10 cellular contexts compared by ENCODE assay signal in genomic region chr15:65044218-65044617, GRCh38. TPM values are rescaled to one million over a fixed set of nuclear protein-coding genes. Genes with fewer than 3 reads are reported as not detected.
A peak's percentile ranks its signal among the peaks of the same experiment; 100 is the strongest.
DNase-seq lines count a peak whose midpoint lies in the region; ATAC-seq and TF ChIP-seq lines count a peak whose summit lies in the region.
"Not testable (repeated sequence)": the region's sequence is repeated elsewhere in the genome, so short reads cannot be mapped to it uniquely, and the experiment has no call there.
"Had no signal": no experiment of that assay in that cellular context is flagged by ENCODE, and none has a peak within 500 bp of the region (broad histone marks: within the 10 kb centered on the region; RNA-seq: fewer than 3 reads in every experiment).

No MANE protein-coding gene starts in this region.

- DNase-seq in HCEC 1CT (peak; percentile 87), amniotic epithelial cell (ENCODE audit: low read depth) (peak; percentile 76), foreskin keratinocyte (peak in 1 of 2 donors; percentile 63), non-pigmented ciliary epithelial cell (ENCODE audit: low read depth) (peak; percentile 24)

- H3K4me1 ChIP-seq in ACC112 (ENCODE audit: control insufficient read depth, insufficient read depth, low read length, unreplicated experiment): peaks cover 25% of the 10 kb centered on the region
- not testable (repeated sequence) for H3K4me1 ChIP-seq in OCI-LY3 (ENCODE audit: low read length); foreskin keratinocyte

- not testable (repeated sequence) for TF ChIP-seq CTCF in OCI-LY3 (IDR thresholded peaks at IDR 0.05; ENCODE audit: low read depth, low read length); foreskin keratinocyte (conservative IDR thresholded peaks at IDR 0.05)

- H3K36me3 ChIP-seq in ACC112 (ENCODE audit: insufficient read depth, low read length); OCI-LY3 (replicated peaks; ENCODE audit: low read depth, low read length): not testable (repeated sequence)

- not testable (repeated sequence) for H3K79me2 ChIP-seq in ACC112 (ENCODE audit: control insufficient read depth, insufficient read depth, low read length, unreplicated experiment); OCI-LY3 (ENCODE audit: low read length)

- peak overlapping the region; percentile 31; the same call in 1 of the 2 replicates for H3K27ac ChIP-seq in ACC112 (ENCODE audit: low read depth, low read length)
- H3K27ac ChIP-seq in OCI-LY3 (ENCODE audit: low read length); foreskin keratinocyte: not testable (repeated sequence)

- H3K27me3 ChIP-seq in ACC112 (ENCODE audit: insufficient read depth, low read length); OCI-LY3 (ENCODE audit: low read depth, low read length); foreskin keratinocyte: not testable (repeated sequence)

- H3K4me3 ChIP-seq in ACC112 (ENCODE audit: low read depth, low read length); OCI-LY3 (ENCODE audit: low read length): not testable (repeated sequence)

- not testable (repeated sequence) for H3K9ac ChIP-seq in OCI-LY3 (ENCODE audit: low read length)

- not testable (repeated sequence) for H2AFZ ChIP-seq in ACC112 (ENCODE audit: low read length, unreplicated experiment); OCI-LY3 (ENCODE audit: low read depth, low read length)

- not testable (repeated sequence) for H4K20me1 ChIP-seq in OCI-LY3 (ENCODE audit: insufficient read depth, low read length)

- H3K4me2 ChIP-seq in OCI-LY3 (ENCODE audit: low read length): peak overlapping the region; percentile 17; the same call in 1 of the 2 replicates

- not testable (repeated sequence) for H3K9me3 ChIP-seq in OCI-LY3 (ENCODE audit: insufficient read depth, low read length)

- peak; percentile 81 for ATAC-seq in foreskin keratinocyte

RNA-seq across cellular contexts. Expression of gene SLC51B, which starts 1.0 kb away (rescaled TPM):
- not detected in 2 replicates for total RNA-seq in foreskin keratinocyte
- not detected in 2 replicates for polyA plus RNA-seq in foreskin keratinocyte
- total RNA-seq: dermis blood vessel endothelial cell, left cardiac atrium, spleen had no signal

RNA-seq across cellular contexts. Expression of gene MTFMT, which starts 14.8 kb away (rescaled TPM):
- total RNA-seq in foreskin keratinocyte: 19.7 and 21.9 TPM in 2 replicates
- 13.3 and 17.5 TPM in 2 replicates for polyA plus RNA-seq in foreskin keratinocyte

RNA-seq across cellular contexts. Expression of gene RASL12, which starts 23.6 kb away (rescaled TPM):
- not detected in 2 replicates for total RNA-seq in foreskin keratinocyte
- polyA plus RNA-seq in foreskin keratinocyte: not detected in 2 replicates
- total RNA-seq: dermis blood vessel endothelial cell had no signal

RNA-seq across cellular contexts. Expression of gene KBTBD13, which starts 32.3 kb away (rescaled TPM):
- total RNA-seq in foreskin keratinocyte: not detected in 2 replicates
- not detected in 2 replicates for polyA plus RNA-seq in foreskin keratinocyte
- total RNA-seq: dermis blood vessel endothelial cell, spleen, tibial nerve had no signal
- polyA plus RNA-seq: spleen had no signal

RNA-seq across cellular contexts. Expression of gene SPG21, which starts 54.5 kb away (rescaled TPM):
- 71.2 and 71.5 TPM in 2 replicates for total RNA-seq in foreskin keratinocyte
- polyA plus RNA-seq in foreskin keratinocyte: 68.1 and 74.6 TPM in 2 replicates
